15 cellular contexts compared by ENCODE assay signal in genomic region chr20:34082232-34082887, GRCh38. TPM values are rescaled to one million over a fixed set of nuclear protein-coding genes. Genes with fewer than 3 reads are reported as not detected.
DNase-seq lines count a peak whose midpoint lies in the region; ATAC-seq and TF ChIP-seq lines count a peak whose summit lies in the region.
"Had no signal": no experiment of that assay in that cellular context is flagged by ENCODE, and none has a peak within 500 bp of the region (broad histone marks: within the 10 kb centered on the region; RNA-seq: fewer than 3 reads in every experiment).

No MANE protein-coding gene starts in this region.

- no peak for ATAC-seq in CD4-positive, CD25-positive, alpha-beta regulatory T cell (ENCODE audit: low read depth in 2 of 2)
- ATAC-seq in T-helper 17 cell (no peak), left colon (peak; percentile 6), HG02852 (IDR thresholded peaks at IDR 0.05; ENCODE audit: unreplicated experiment) (no peak)
- ATAC-seq in stimulated activated effector memory CD8-positive, alpha-beta T cell treated with anti-CD3 and anti-CD28 coated beads, Interleukin-12 subunit alpha, Interleukin-12 subunit beta, amount 100 ng/mL, for 72 hours, result no peak
- ATAC-seq: GM23338 had no signal

- no peaks in the 10 kb centered on the region for H3K27me3 Mint-ChIP-seq in CD4-positive, CD25-positive, alpha-beta regulatory T cell
- H3K27me3 Mint-ChIP-seq in T-helper 17 cell, result no peaks in the 10 kb centered on the region
- no peaks in the 10 kb centered on the region for H3K27me3 Mint-ChIP-seq in progenitor cell of endocrine pancreas
- H3K27me3 Mint-ChIP-seq: activated CD4-positive, alpha-beta T cell treated with anti-CD3 and anti-CD28 coated beads, Interleukin-2, amount 10 ng/mL, durations not matched to agents 7 days and 5 days had no signal

- intact Hi-C loops in left colon (cut with DNase I, micrococcal nuclease), result no loop called here

- H3K27ac Mint-ChIP-seq in CD4-positive, CD25-positive, alpha-beta regulatory T cell, result peak overlapping the region; percentile 11 to 71 (median 42)
- H3K27ac Mint-ChIP-seq in T-helper 17 cell (peak overlapping the region; percentile 88), progenitor cell of endocrine pancreas (no peak overlapping the region)
- H3K27ac Mint-ChIP-seq in stimulated activated effector memory CD8-positive, alpha-beta T cell treated with anti-CD3 and anti-CD28 coated beads, Interleukin-12 subunit alpha, Interleukin-12 subunit beta, amount 100 ng/mL, for 72 hours, result peak overlapping the region; percentile 86
- H3K27ac Mint-ChIP-seq: GM23338 had no signal

- no peaks in the 10 kb centered on the region for H3K4me1 ChIP-seq in CD4-positive, CD25-positive, alpha-beta regulatory T cell (ENCODE audit: control insufficient read depth, insufficient read depth, low read length, poor library complexity, severe bottlenecking)

- H3K27ac ChIP-seq in CD4-positive, CD25-positive, alpha-beta regulatory T cell (ENCODE audit: insufficient read depth, low read length, poor library complexity, severe bottlenecking), result no peak overlapping the region

- no peaks in the 10 kb centered on the region for H3K9me3 ChIP-seq in CD4-positive, CD25-positive, alpha-beta regulatory T cell (ENCODE audit: control insufficient read depth in 2 of 2, low read length in 2 of 2)
- H3K9me3 ChIP-seq in T-helper 17 cell (ENCODE audit: control insufficient read depth, low read length, poor library complexity, severe bottlenecking), result no peaks in the 10 kb centered on the region

- peaks cover 4 to 28% (median 20%) of the 10 kb centered on the region in 4 donors for H3K4me1 Mint-ChIP-seq in CD4-positive, CD25-positive, alpha-beta regulatory T cell
- H3K4me1 Mint-ChIP-seq in T-helper 17 cell, result peaks cover 30% of the 10 kb centered on the region
- H3K4me1 Mint-ChIP-seq in stimulated activated effector memory CD8-positive, alpha-beta T cell treated with anti-CD3 and anti-CD28 coated beads, Interleukin-12 subunit alpha, Interleukin-12 subunit beta, amount 100 ng/mL, for 72 hours, result peaks cover 39% of the 10 kb centered on the region
- no peaks in the 10 kb centered on the region for H3K4me1 Mint-ChIP-seq in progenitor cell of endocrine pancreas (ENCODE audit: low read depth)
- H3K4me1 Mint-ChIP-seq: activated CD4-positive, alpha-beta T cell treated with anti-CD3 and anti-CD28 coated beads, Interleukin-2, amount 10 ng/mL, durations not matched to agents 7 days and 5 days; GM23338 had no signal

- no peaks in the 10 kb centered on the region for H3K27me3 ChIP-seq in CD4-positive, CD25-positive, alpha-beta regulatory T cell (ENCODE audit: control insufficient read depth, insufficient read depth, low read length)

- DNase-seq in CD4-positive, CD25-positive, alpha-beta regulatory T cell, result no peak
- DNase-seq in T-helper 17 cell, result no peak
- DNase-seq in left colon, result no peak
- DNase-seq in stimulated activated effector memory CD8-positive, alpha-beta T cell treated with anti-CD3 and anti-CD28 coated beads, Interleukin-12 subunit alpha, Interleukin-12 subunit beta, amount 100 ng/mL, for 72 hours (ENCODE audit: low spot score in 2 of 2), result no peak
- no peak for DNase-seq in effector CD8-positive, alpha-beta T cell (lab: John Stamatoyannopoulos, UW)
- no peak for DNase-seq in LoVo (ENCODE audit: low spot score)
- no peak for DNase-seq in progenitor cell of endocrine pancreas (ENCODE audit: low spot score, unreplicated experiment)
- DNase-seq: activated CD4-positive, alpha-beta T cell treated with anti-CD3 and anti-CD28 coated beads, Interleukin-2, amount 10 ng/mL, durations not matched to agents 7 days and 5 days; activated gamma-delta T cell; GDM1; Karpas-422; NCI-H1694; stimulated activated CD4-positive, alpha-beta T cell treated with anti-CD3 and anti-CD28 coated beads, Interleukin-2, amount 100 ng/mL, for 24 hours had no signal

- peaks cover 30% of the 10 kb centered on the region for H3K36me3 Mint-ChIP-seq in CD4-positive, CD25-positive, alpha-beta regulatory T cell
- H3K36me3 Mint-ChIP-seq in T-helper 17 cell (ENCODE audit: low read depth) (peaks cover 12% of the 10 kb centered on the region), progenitor cell of endocrine pancreas (ENCODE audit: insufficient read depth) (peaks cover 26% of the 10 kb centered on the region)
- peaks cover 65% of the 10 kb centered on the region for H3K36me3 Mint-ChIP-seq in stimulated activated effector memory CD8-positive, alpha-beta T cell treated with anti-CD3 and anti-CD28 coated beads, Interleukin-12 subunit alpha, Interleukin-12 subunit beta, amount 100 ng/mL, for 72 hours

- H3K36me3 ChIP-seq in CD4-positive, CD25-positive, alpha-beta regulatory T cell (ENCODE audit: control insufficient read depth, insufficient read depth, low read length), result peaks cover 78% of the 10 kb centered on the region

- H3K4me3 Mint-ChIP-seq in CD4-positive, CD25-positive, alpha-beta regulatory T cell, result no peak overlapping the region
- H3K4me3 Mint-ChIP-seq in T-helper 17 cell (no peak overlapping the region), progenitor cell of endocrine pancreas (ENCODE audit: low read depth) (no peak overlapping the region)
- H3K4me3 Mint-ChIP-seq in stimulated activated effector memory CD8-positive, alpha-beta T cell treated with anti-CD3 and anti-CD28 coated beads, Interleukin-12 subunit alpha, Interleukin-12 subunit beta, amount 100 ng/mL, for 72 hours, result no peak overlapping the region
- H3K4me3 Mint-ChIP-seq: activated CD4-positive, alpha-beta T cell treated with anti-CD3 and anti-CD28 coated beads, Interleukin-2, amount 10 ng/mL, durations not matched to agents 7 days and 5 days; GM23338 had no signal

- no peaks in the 10 kb centered on the region for H3K9me3 Mint-ChIP-seq in CD4-positive, CD25-positive, alpha-beta regulatory T cell
- H3K9me3 Mint-ChIP-seq in stimulated activated effector memory CD8-positive, alpha-beta T cell treated with anti-CD3 and anti-CD28 coated beads, Interleukin-12 subunit alpha, Interleukin-12 subunit beta, amount 100 ng/mL, for 72 hours, result no peaks in the 10 kb centered on the region
- H3K9me3 Mint-ChIP-seq in progenitor cell of endocrine pancreas (ENCODE audit: low read depth), result no peaks in the 10 kb centered on the region
- H3K9me3 Mint-ChIP-seq: activated CD4-positive, alpha-beta T cell treated with anti-CD3 and anti-CD28 coated beads, Interleukin-2, amount 10 ng/mL, durations not matched to agents 7 days and 5 days; GM23338 had no signal

- H3K4me3 ChIP-seq in CD4-positive, CD25-positive, alpha-beta regulatory T cell (ENCODE audit: low read depth, low read length), result no peak overlapping the region
- H3K4me3 ChIP-seq: GM23338 had no signal

- no peak for TF ChIP-seq CTCF in progenitor cell of endocrine pancreas (IDR thresholded peaks at IDR 0.05; ENCODE audit: unreplicated experiment)

RNA-seq across cellular contexts. Expression of gene EIF2S2, which starts 29.7 kb away (rescaled TPM):
- total RNA-seq in CD4-positive, CD25-positive, alpha-beta regulatory T cell, result 21.6 TPM
- polyA plus RNA-seq in CD4-positive, CD25-positive, alpha-beta regulatory T cell, result 10 to 100 TPM; 21.1 to 29.0 (median 23.3) TPM
- total RNA-seq in T-helper 17 cell (10 to 100 TPM; 18.8 to 20.6 TPM), left colon (10 to 100 TPM; 39.8 to 51.1 TPM), progenitor cell of endocrine pancreas (84.0 and 89.9 TPM in 2 replicates)
